ENCODE assay signal across 9 cellular contexts in the genomic region with DNA sequence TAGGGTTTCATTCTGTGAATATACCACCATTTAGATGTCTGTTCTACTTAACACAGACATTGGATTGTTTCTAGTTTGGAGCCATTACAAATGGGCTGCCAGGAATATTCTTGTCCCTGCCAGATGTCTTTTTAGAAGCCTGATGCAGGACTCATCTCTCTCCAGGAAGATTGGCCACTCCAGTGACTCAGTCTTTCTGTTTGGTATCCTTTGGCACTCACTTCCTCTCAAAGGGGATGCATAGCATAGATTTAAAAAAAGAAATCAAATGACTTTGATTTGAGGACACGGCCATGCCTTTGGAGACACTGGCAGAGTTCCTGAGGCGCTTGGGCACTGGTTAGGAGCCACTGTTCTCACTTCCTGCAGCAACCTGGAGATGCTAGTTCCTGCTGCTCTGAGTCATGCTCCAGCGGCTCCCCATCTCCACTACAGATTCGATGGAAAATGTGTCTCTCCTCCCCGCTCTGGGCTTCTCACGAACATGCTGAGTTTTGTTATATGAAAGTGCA. TPM values are rescaled to one million over a fixed set of nuclear protein-coding genes. Genes with fewer than 3 reads are reported as not detected.
DNase-seq lines count a peak whose midpoint lies in the region; ATAC-seq, FAIRE-seq and TF ChIP-seq lines count a peak whose summit lies in the region.
"Had no signal": no experiment of that assay in that cellular context is flagged by ENCODE, and none has a peak within 500 bp of the region (broad histone marks: within the 10 kb centered on the region; RNA-seq: fewer than 3 reads in every experiment).

No MANE protein-coding gene starts in this region.

- no peaks in the 10 kb centered on the region for H4K20me1 ChIP-seq in hepatocyte (ENCODE audit: insufficient read depth, poor library complexity, severe bottlenecking)

- FAIRE-seq in RCC 7860 (lab: Jason Lieb, UNC), result no peak

- H3K4me3 ChIP-seq in hepatocyte, result no peak overlapping the region
- H3K4me3 ChIP-seq in effector memory CD4-positive, alpha-beta T cell (ENCODE audit: insufficient read depth, low read depth, low read length, poor library complexity, severe bottlenecking), result no peak overlapping the region

- no peaks in the 10 kb centered on the region for H3K4me1 ChIP-seq in hepatocyte (ENCODE audit: insufficient read depth)
- H3K4me1 ChIP-seq in effector memory CD4-positive, alpha-beta T cell (ENCODE audit: control insufficient read depth, insufficient read depth, low read length, poor library complexity, severe bottlenecking), result no peaks in the 10 kb centered on the region

- H3K36me3 Mint-ChIP-seq in osteocyte (ENCODE audit: unreplicated experiment), result no peaks in the 10 kb centered on the region

- H3K9me2 ChIP-seq in hepatocyte (replicated peaks; ENCODE audit: insufficient read depth), result no peaks in the 10 kb centered on the region

- no peaks in the 10 kb centered on the region for H3K36me3 ChIP-seq in hepatocyte (replicated peaks; ENCODE audit: insufficient read depth, low read depth)
- no peaks in the 10 kb centered on the region for H3K36me3 ChIP-seq in effector memory CD4-positive, alpha-beta T cell (ENCODE audit: control insufficient read depth, insufficient read depth, low read length)

- H3K4me3 Mint-ChIP-seq in osteocyte (ENCODE audit: unreplicated experiment), result no peak overlapping the region

- DNase-seq in ELR (ENCODE audit: low read depth) (peak; percentile 92), RCC 7860 (ENCODE audit: low spot score) (peak; percentile 60), fibroblast of gingiva (ENCODE audit: low read depth) (peak; percentile 90), osteocyte (ENCODE audit: extremely low spot score, unreplicated experiment) (no peak), hepatocyte (ENCODE audit: low spot score) (no peak), NCI-H2227 (lab: John Stamatoyannopoulos, UW; ENCODE audit: unreplicated experiment) (no peak)
- no peak for DNase-seq in effector memory CD4-positive, alpha-beta T cell
- DNase-seq: NCI-H2107 had no signal

- peaks cover 3% of the 10 kb centered on the region for H3K9me3 Mint-ChIP-seq in osteocyte (ENCODE audit: unreplicated experiment)

- no peaks in the 10 kb centered on the region for H3K27me3 ChIP-seq in hepatocyte
- no peaks in the 10 kb centered on the region for H3K27me3 ChIP-seq in effector memory CD4-positive, alpha-beta T cell (replicated peaks; ENCODE audit: control insufficient read depth, insufficient read depth, low read length, poor library complexity, severe bottlenecking)

- H3K27ac ChIP-seq in hepatocyte, result no peak overlapping the region
- no peak overlapping the region for H3K27ac ChIP-seq in effector memory CD4-positive, alpha-beta T cell (ENCODE audit: insufficient read depth, low read length, poor library complexity, severe bottlenecking)

- H3K27me3 Mint-ChIP-seq in osteocyte (ENCODE audit: unreplicated experiment), result no peaks in the 10 kb centered on the region

- H3K27ac Mint-ChIP-seq in osteocyte (ENCODE audit: unreplicated experiment), result peak overlapping the region; percentile 75

- H3K79me2 ChIP-seq in hepatocyte, result no peaks in the 10 kb centered on the region

- H3K9me3 ChIP-seq in hepatocyte (ENCODE audit: low read depth), result no peaks in the 10 kb centered on the region
- no peaks in the 10 kb centered on the region for H3K9me3 ChIP-seq in effector memory CD4-positive, alpha-beta T cell (ENCODE audit: control insufficient read depth, low read length)

- WGBS in hepatocyte (ENCODE audit: low lambda C conversion rate, missing lambda C conversion rate), result 84% methylated on average over 6 of the region's 6 CpGs

- no peak overlapping the region for H3K4me2 ChIP-seq in hepatocyte

- H2AFZ ChIP-seq in hepatocyte, result no peak overlapping the region

- no peak for TF ChIP-seq CTCF in osteocyte (IDR thresholded peaks at IDR 0.05)
- no peak for TF ChIP-seq CTCF in hepatocyte (IDR thresholded peaks at IDR 0.05; ENCODE audit: poor library complexity)

- H3K4me1 Mint-ChIP-seq in osteocyte (ENCODE audit: unreplicated experiment), result peaks cover 36% of the 10 kb centered on the region

- no peak for ATAC-seq in GM21619 (IDR thresholded peaks at IDR 0.05; ENCODE audit: unreplicated experiment)

RNA-seq across cellular contexts. Expression of gene ZNF366, which starts 3.5 kb away (rescaled TPM):
- total RNA-seq in osteocyte (not detected in 2 replicates), hepatocyte (0.20 and 2.5 TPM in 2 replicates)
- not detected in 2 replicates for polyA plus RNA-seq in hepatocyte

Comparison
In these comparisons a context has a peak if more than half of its experiments do, and no peak if none do; other contexts are left out.
1. DNase-seq: peak in ELR (single experiment), RCC 7860 (single experiment) and fibroblast of gingiva (single experiment); none in osteocyte (single experiment), hepatocyte (single experiment), effector memory CD4-positive, alpha-beta T cell (0 of 3) and NCI-H2227 (single experiment).